1 cellular context compared by ENCODE assay signal in the genomic region with DNA sequence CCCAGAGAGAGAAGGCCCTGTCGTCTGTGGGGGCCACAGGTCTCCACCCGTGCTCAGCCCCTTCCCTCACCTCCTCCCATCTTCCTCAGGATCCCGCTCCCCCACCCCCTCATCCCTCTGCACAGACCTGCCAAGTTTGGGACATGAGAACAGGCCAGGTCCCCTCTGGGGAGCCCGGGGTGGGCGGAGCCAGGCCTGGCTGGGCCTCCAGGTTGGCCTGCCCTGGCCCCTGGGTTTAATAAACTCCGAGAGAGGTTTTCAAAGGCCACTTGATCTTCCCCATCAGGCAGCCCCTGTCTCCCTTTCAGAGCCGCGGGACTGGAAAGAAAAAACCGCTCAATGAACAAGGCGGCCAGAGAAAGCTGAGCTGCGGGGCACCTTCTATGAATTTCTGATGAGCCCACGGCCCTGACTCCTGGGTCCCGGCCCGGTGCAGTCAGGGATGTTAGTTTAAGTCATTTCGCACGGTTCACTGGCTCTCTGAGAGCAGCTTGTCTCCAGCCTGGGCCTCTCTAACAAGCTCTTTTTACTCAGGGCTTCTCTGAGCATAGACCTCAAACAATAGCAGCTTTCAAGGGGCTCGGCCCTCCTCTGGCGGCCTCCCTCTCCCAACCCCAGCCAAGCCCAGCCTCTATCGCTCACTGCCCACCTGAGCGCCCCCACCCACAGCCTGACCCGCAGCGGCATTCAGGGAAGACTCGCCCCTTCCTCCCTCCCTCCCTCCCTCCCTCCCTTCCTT.
TF ChIP-seq lines count a peak whose summit lies in the region.

No MANE protein-coding gene starts in this region.

TF ChIP-seq in H1, 55 proteins besides CTCF, POLR2A, EP300 and RAD21:
- TF ChIP-seq, protein P1, sequence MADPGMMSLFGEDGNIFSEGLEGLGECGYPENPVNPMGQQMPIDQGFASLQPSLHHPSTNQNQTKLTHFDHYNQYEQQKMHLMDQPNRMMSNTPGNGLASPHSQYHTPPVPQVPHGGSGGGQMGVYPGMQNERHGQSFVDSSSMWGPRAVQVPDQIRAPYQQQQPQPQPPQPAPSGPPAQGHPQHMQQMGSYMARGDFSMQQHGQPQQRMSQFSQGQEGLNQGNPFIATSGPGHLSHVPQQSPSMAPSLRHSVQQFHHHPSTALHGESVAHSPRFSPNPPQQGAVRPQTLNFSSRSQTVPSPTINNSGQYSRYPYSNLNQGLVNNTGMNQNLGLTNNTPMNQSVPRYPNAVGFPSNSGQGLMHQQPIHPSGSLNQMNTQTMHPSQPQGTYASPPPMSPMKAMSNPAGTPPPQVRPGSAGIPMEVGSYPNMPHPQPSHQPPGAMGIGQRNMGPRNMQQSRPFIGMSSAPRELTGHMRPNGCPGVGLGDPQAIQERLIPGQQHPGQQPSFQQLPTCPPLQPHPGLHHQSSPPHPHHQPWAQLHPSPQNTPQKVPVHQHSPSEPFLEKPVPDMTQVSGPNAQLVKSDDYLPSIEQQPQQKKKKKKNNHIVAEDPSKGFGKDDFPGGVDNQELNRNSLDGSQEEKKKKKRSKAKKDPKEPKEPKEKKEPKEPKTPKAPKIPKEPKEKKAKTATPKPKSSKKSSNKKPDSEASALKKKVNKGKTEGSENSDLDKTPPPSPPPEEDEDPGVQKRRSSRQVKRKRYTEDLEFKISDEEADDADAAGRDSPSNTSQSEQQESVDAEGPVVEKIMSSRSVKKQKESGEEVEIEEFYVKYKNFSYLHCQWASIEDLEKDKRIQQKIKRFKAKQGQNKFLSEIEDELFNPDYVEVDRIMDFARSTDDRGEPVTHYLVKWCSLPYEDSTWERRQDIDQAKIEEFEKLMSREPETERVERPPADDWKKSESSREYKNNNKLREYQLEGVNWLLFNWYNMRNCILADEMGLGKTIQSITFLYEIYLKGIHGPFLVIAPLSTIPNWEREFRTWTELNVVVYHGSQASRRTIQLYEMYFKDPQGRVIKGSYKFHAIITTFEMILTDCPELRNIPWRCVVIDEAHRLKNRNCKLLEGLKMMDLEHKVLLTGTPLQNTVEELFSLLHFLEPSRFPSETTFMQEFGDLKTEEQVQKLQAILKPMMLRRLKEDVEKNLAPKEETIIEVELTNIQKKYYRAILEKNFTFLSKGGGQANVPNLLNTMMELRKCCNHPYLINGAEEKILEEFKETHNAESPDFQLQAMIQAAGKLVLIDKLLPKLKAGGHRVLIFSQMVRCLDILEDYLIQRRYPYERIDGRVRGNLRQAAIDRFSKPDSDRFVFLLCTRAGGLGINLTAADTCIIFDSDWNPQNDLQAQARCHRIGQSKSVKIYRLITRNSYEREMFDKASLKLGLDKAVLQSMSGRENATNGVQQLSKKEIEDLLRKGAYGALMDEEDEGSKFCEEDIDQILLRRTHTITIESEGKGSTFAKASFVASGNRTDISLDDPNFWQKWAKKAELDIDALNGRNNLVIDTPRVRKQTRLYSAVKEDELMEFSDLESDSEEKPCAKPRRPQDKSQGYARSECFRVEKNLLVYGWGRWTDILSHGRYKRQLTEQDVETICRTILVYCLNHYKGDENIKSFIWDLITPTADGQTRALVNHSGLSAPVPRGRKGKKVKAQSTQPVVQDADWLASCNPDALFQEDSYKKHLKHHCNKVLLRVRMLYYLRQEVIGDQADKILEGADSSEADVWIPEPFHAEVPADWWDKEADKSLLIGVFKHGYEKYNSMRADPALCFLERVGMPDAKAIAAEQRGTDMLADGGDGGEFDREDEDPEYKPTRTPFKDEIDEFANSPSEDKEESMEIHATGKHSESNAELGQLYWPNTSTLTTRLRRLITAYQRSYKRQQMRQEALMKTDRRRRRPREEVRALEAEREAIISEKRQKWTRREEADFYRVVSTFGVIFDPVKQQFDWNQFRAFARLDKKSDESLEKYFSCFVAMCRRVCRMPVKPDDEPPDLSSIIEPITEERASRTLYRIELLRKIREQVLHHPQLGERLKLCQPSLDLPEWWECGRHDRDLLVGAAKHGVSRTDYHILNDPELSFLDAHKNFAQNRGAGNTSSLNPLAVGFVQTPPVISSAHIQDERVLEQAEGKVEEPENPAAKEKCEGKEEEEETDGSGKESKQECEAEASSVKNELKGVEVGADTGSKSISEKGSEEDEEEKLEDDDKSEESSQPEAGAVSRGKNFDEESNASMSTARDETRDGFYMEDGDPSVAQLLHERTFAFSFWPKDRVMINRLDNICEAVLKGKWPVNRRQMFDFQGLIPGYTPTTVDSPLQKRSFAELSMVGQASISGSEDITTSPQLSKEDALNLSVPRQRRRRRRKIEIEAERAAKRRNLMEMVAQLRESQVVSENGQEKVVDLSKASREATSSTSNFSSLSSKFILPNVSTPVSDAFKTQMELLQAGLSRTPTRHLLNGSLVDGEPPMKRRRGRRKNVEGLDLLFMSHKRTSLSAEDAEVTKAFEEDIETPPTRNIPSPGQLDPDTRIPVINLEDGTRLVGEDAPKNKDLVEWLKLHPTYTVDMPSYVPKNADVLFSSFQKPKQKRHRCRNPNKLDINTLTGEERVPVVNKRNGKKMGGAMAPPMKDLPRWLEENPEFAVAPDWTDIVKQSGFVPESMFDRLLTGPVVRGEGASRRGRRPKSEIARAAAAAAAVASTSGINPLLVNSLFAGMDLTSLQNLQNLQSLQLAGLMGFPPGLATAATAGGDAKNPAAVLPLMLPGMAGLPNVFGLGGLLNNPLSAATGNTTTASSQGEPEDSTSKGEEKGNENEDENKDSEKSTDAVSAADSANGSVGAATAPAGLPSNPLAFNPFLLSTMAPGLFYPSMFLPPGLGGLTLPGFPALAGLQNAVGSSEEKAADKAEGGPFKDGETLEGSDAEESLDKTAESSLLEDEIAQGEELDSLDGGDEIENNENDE (IDR thresholded peaks at IDR 0.05; ENCODE audit: insufficient replicate concordance, low read length), result no peak
- TF ChIP-seq CEBPB (IDR thresholded peaks at IDR 0.05; ENCODE audit: low read depth, low read length) (no peak), YY1 (IDR thresholded peaks at IDR 0.05; ENCODE audit: low read depth, low read length) (no peak), NRF1 (IDR thresholded peaks at IDR 0.05; ENCODE audit: low read depth, low read length) (no peak)
